Comparison of ENCODE assay signal across 8 cellular contexts in the genomic region with DNA sequence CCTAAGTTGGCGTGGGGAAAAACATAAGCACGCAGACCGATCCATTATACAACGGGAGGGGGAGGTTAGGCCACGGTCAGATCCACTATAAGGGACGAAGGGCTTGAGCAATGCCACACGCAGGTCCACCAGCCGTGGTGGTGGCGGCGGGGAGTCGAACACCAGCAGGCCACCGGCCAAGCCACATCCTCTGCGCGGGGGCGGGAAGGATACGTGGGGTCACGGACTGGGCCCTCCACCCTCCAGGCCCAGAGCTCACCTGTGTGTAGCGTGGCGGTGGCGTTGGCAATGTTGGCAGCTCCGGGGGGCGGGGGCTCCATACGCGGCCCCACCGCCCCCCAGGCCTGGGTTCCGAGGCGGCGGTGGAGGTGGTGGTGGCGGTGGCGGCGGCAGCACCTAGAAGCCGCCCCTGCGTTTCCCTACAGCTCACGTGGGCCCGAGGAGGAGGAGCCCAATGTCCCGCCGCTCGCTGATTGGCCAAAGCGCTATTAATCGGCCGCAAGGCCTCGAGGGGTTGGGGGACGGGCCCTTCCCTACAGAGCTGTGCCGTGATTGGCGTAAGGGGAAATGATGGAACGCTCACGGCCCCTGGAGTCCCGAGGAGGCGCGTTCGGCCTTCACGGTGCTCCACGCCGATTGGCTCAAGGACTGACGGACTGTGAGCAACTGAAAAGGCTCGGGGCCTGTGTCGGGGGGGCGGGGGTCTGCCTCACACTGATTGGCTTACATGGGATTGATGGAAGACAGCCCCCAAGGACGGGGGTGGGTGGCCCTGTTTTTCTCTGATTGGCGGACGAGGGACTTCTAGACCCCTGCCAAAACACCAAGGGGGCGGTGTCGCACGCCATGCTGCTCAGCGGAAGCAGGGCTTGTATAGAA. TPM values are rescaled to one million over a fixed set of nuclear protein-coding genes. Genes with fewer than 3 reads are reported as not detected.
DNase-seq lines count a peak whose midpoint lies in the region; ATAC-seq and TF ChIP-seq lines count a peak whose summit lies in the region.

A gene with protein sequence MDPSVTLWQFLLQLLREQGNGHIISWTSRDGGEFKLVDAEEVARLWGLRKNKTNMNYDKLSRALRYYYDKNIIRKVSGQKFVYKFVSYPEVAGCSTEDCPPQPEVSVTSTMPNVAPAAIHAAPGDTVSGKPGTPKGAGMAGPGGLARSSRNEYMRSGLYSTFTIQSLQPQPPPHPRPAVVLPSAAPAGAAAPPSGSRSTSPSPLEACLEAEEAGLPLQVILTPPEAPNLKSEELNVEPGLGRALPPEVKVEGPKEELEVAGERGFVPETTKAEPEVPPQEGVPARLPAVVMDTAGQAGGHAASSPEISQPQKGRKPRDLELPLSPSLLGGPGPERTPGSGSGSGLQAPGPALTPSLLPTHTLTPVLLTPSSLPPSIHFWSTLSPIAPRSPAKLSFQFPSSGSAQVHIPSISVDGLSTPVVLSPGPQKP (minus strand): TSS at position 400 of the 879 bp plus-strand sequence. CDS start 9,122 bp downstream, outside the sequence.

- intact Hi-C loops in left cardiac atrium (cut with DNase I): loop anchor here in 1 of 2 donors (10.0 kb wide), 1 partner anchor 374 kb away; no protein-coding TSS in a partner anchor

- H3K4me1 Mint-ChIP-seq in T-helper 17 cell: peaks cover 27% of the 10 kb centered on the region
- H3K4me1 Mint-ChIP-seq in progenitor cell of endocrine pancreas (ENCODE audit: low read depth): peaks cover 14% of the 10 kb centered on the region

- in situ Hi-C loops in GM13976 (cut with MboI; ENCODE audit: low sequenced_read_pairs, unreplicated experiment): no loop called here

- TF ChIP-seq CTCF in GM13976 (IDR thresholded peaks at IDR 0.05; ENCODE audit: borderline replicate concordance, control extremely low read depth, extremely low read depth, insufficient read depth, missing control alignments) (peak; percentile 5), progenitor cell of endocrine pancreas (IDR thresholded peaks at IDR 0.05; ENCODE audit: unreplicated experiment) (no peak)

- peaks cover 5% of the 10 kb centered on the region for H3K36me3 Mint-ChIP-seq in T-helper 17 cell (ENCODE audit: low read depth)
- H3K36me3 Mint-ChIP-seq in progenitor cell of endocrine pancreas (ENCODE audit: insufficient read depth): peaks cover 12% of the 10 kb centered on the region

- H3K27me3 Mint-ChIP-seq in T-helper 17 cell (no peaks in the 10 kb centered on the region), progenitor cell of endocrine pancreas (no peaks in the 10 kb centered on the region)

- H3K27ac Mint-ChIP-seq in T-helper 17 cell: peak within 1 kb of the TSS; percentile 94
- H3K27ac Mint-ChIP-seq in progenitor cell of endocrine pancreas: peak within 1 kb of the TSS; percentile 91

- H3K4me3 Mint-ChIP-seq in T-helper 17 cell (peak within 1 kb of the TSS; percentile 96), progenitor cell of endocrine pancreas (ENCODE audit: low read depth) (peak within 1 kb of the TSS; percentile 82)

- H3K9me3 ChIP-seq in T-helper 17 cell (ENCODE audit: control insufficient read depth, low read length, poor library complexity, severe bottlenecking): no peaks in the 10 kb centered on the region

- peak; percentile 88 for DNase-seq in GM13976 (ENCODE audit: low spot score)
- peak; percentile 90 for DNase-seq in NCI-H146 treated with DMSO at 0.1 percent for 48 hours (lab: John Stamatoyannopoulos, UW; ENCODE audit: unreplicated experiment)
- peak; percentile 74 to 84 (median 74) for DNase-seq in T-helper 17 cell
- DNase-seq in amygdala (lab: John Stamatoyannopoulos, UW): peak; percentile 13 to 98 (median 93)
- DNase-seq in left cardiac atrium: peak; percentile 95
- peak; percentile 82 for DNase-seq in progenitor cell of endocrine pancreas (ENCODE audit: low spot score, unreplicated experiment)
- DNase-seq in ureter (ENCODE audit: low spot score): peak; percentile 95

- ATAC-seq in HG02870 (IDR thresholded peaks at IDR 0.05; ENCODE audit: unreplicated experiment): peak; percentile 83
- peak; percentile 93 for ATAC-seq in T-helper 17 cell
- peak; percentile 94 to 98 for ATAC-seq in left cardiac atrium

- H3K9me3 Mint-ChIP-seq in progenitor cell of endocrine pancreas (ENCODE audit: low read depth): peaks cover 17% of the 10 kb centered on the region

RNA-seq across cellular contexts. Expression of the gene that starts here (rescaled TPM):
- total RNA-seq in T-helper 17 cell: 10 to 100 TPM; 33.0 to 33.2 TPM
- 10 to 100 TPM; 18.5 to 32.2 TPM for total RNA-seq in left cardiac atrium
- 24.7 and 25.5 TPM in 2 replicates for total RNA-seq in progenitor cell of endocrine pancreas
- 33.0 TPM for total RNA-seq in ureter

Comparison
In these comparisons a context has a peak if more than half of its experiments do, and no peak if none do; other contexts are left out.
1. Peak in every context shown above with its lines: DNase-seq and ATAC-seq.